12 cellular contexts compared by ENCODE assay signal in genomic region chr3:46942481-46943236, GRCh38. TPM values are rescaled to one million over a fixed set of nuclear protein-coding genes. Genes with fewer than 3 reads are reported as not detected.
A peak's percentile ranks its signal among the peaks of the same experiment; 100 is the strongest.
DNase-seq lines count a peak whose midpoint lies in the region; ATAC-seq and TF ChIP-seq lines count a peak whose summit lies in the region.
"Had no signal": no experiment of that assay in that cellular context is flagged by ENCODE, and none has a peak within 500 bp of the region (broad histone marks: within the 10 kb centered on the region; RNA-seq: fewer than 3 reads in every experiment).

No MANE protein-coding gene starts in this region.

- H3K4me1 ChIP-seq in Caco-2 (peaks cover 81% of the 10 kb centered on the region), right cardiac atrium (ENCODE audit: control insufficient read depth, insufficient read depth, low read length) (peaks cover 50% of the 10 kb centered on the region), parathyroid adenoma (peaks cover 79% of the 10 kb centered on the region)

- H3K4me1 Mint-ChIP-seq in Caco-2 (ENCODE audit: low read depth, unreplicated experiment): peaks cover 80% of the 10 kb centered on the region
- H3K4me1 Mint-ChIP-seq in activated T-helper 17 cell treated with anti-CD3 and anti-CD28 coated beads, Interleukin-2, amount 50 U/mL, for 72 hours: peaks cover 59% of the 10 kb centered on the region

- no peaks in the 10 kb centered on the region for H3K27me3 Mint-ChIP-seq in Caco-2 (ENCODE audit: insufficient read depth, unreplicated experiment)
- H3K27me3 Mint-ChIP-seq in activated T-helper 17 cell treated with anti-CD3 and anti-CD28 coated beads, Interleukin-2, amount 50 U/mL, for 72 hours: no peaks in the 10 kb centered on the region

- no peak for DNase-seq in Caco-2
- peak in 1 of 3 donors; percentile 33 for DNase-seq in right cardiac atrium
- no peak for DNase-seq in midbrain (lab: John Stamatoyannopoulos, UW)
- DNase-seq in SHP77 (lab: John Stamatoyannopoulos, UW): no peak
- no peak for DNase-seq in activated T-cell treated with anti-CD3 and anti-CD28 coated beads, Interleukin-2, amount 50 U/mL, for 48 hours
- no peak for DNase-seq in DMS 273 treated with DMSO at 0.1 percent for 48 hours (lab: John Stamatoyannopoulos, UW)
- DNase-seq: central memory CD4-positive, alpha-beta T cell; foreskin fibroblast; NCI-H774; stimulated activated naive CD4-positive, alpha-beta T cell had no signal

- H3K79me2 ChIP-seq in parathyroid adenoma: peaks cover 42% of the 10 kb centered on the region

- H3K27me3 ChIP-seq in Caco-2 (replicated peaks; ENCODE audit: control insufficient read depth, insufficient read depth, low read length) (no peaks in the 10 kb centered on the region), right cardiac atrium (ENCODE audit: control insufficient read depth, insufficient read depth) (no peaks in the 10 kb centered on the region), parathyroid adenoma (ENCODE audit: control insufficient read depth, insufficient read depth, low read length) (no peaks in the 10 kb centered on the region)

- H3K36me3 ChIP-seq in Caco-2 (ENCODE audit: control insufficient read depth, insufficient read depth, low read length): peaks cover 7% of the 10 kb centered on the region
- H3K36me3 ChIP-seq in parathyroid adenoma (ENCODE audit: control insufficient read depth, insufficient read depth, low read length): no peaks in the 10 kb centered on the region

- H3K4me3 Mint-ChIP-seq in Caco-2 (ENCODE audit: unreplicated experiment): peak overlapping the region; percentile 52
- H3K4me3 Mint-ChIP-seq in activated T-helper 17 cell treated with anti-CD3 and anti-CD28 coated beads, Interleukin-2, amount 50 U/mL, for 72 hours: peak overlapping the region; percentile 25

- H3K9me3 ChIP-seq in Caco-2 (no peaks in the 10 kb centered on the region), right cardiac atrium (ENCODE audit: control insufficient read depth, low read length) (no peaks in the 10 kb centered on the region), parathyroid adenoma (ENCODE audit: control insufficient read depth, low read length) (no peaks in the 10 kb centered on the region)

- H3K9ac ChIP-seq in parathyroid adenoma: no peak overlapping the region

- BruUV-seq in Caco-2 (replicated peaks; lab: Mats Ljungman, UMichigan): no TSS peak

- CTCF ChIA-PET in Caco-2 (lab: Charles Lee): interaction anchor here (0.5 to 2.5 kb wide), 4 partner anchors 7 to 429 kb away, joined by 3 to 19 read pairs (median 4); no protein-coding TSS in a partner anchor

- intact Hi-C loops in Caco-2 (cut with micrococcal nuclease; ENCODE audit: unreplicated experiment): loop anchor here (1.0 to 5.0 kb wide), 3 partner anchors 7 to 55 kb away; partner anchors contain the start of gene NBEAL2
- intact Hi-C loops in right cardiac atrium (cut with DNase I): no loop called here

- H3K9me3 Mint-ChIP-seq in Caco-2 (ENCODE audit: unreplicated experiment): no peaks in the 10 kb centered on the region
- no peaks in the 10 kb centered on the region for H3K9me3 Mint-ChIP-seq in activated T-helper 17 cell treated with anti-CD3 and anti-CD28 coated beads, Interleukin-2, amount 50 U/mL, for 72 hours

- H3K4me2 ChIP-seq in parathyroid adenoma (ENCODE audit: low read length): no peak overlapping the region

- H3K27ac ChIP-seq in right cardiac atrium (ENCODE audit: low read length) (peak overlapping the region; percentile 81), parathyroid adenoma (peak overlapping the region; percentile 78)

- WGBS in right cardiac atrium: 84% methylated on average over 12 of the region's 12 CpGs

- no peak overlapping the region for H2AFZ ChIP-seq in parathyroid adenoma

- H3K27ac Mint-ChIP-seq in Caco-2 (ENCODE audit: unreplicated experiment): peak overlapping the region; percentile 95
- H3K27ac Mint-ChIP-seq in activated T-helper 17 cell treated with anti-CD3 and anti-CD28 coated beads, Interleukin-2, amount 50 U/mL, for 72 hours: peak overlapping the region; percentile 82

- TF ChIP-seq CTCF in Caco-2 (IDR thresholded peaks at IDR 0.05; ENCODE audit: insufficient read depth in 1 of 2, low read depth in 1 of 2, low read length in 1 of 2, severe bottlenecking in 1 of 2, unreplicated experiment in 1 of 2) (no peak), parathyroid adenoma (IDR thresholded peaks at IDR 0.05) (no peak)

- POLR2A ChIA-PET in Caco-2 (lab: Charles Lee): interaction anchor here (1.4 kb wide), 1 partner anchor 34 kb away, joined by 6 read pairs; the partner anchor contains the start of gene CCDC12

- ATAC-seq in activated T-helper 17 cell treated with anti-CD3 and anti-CD28 coated beads, Interleukin-2, amount 50 U/mL, for 72 hours (replicated peaks): no peak
- ATAC-seq in right cardiac atrium: no peak

- peaks cover 80% of the 10 kb centered on the region for H3K36me3 Mint-ChIP-seq in Caco-2 (ENCODE audit: insufficient read depth, unreplicated experiment)
- peaks cover 86% of the 10 kb centered on the region for H3K36me3 Mint-ChIP-seq in activated T-helper 17 cell treated with anti-CD3 and anti-CD28 coated beads, Interleukin-2, amount 50 U/mL, for 72 hours (ENCODE audit: low read depth)

- H3K4me3 ChIP-seq in Caco-2 (ENCODE audit: low read depth, low read length) (no peak overlapping the region; the same call in 1 of the 2 replicates), right cardiac atrium (ENCODE audit: low read length) (no peak overlapping the region), parathyroid adenoma (ENCODE audit: low read depth, low read length) (no peak overlapping the region)

RNA-seq across cellular contexts. Expression of gene CCDC12, which starts 33.9 kb away (rescaled TPM):
- total RNA-seq in Caco-2 (2022) (52.7 and 60.8 TPM in 2 replicates), right cardiac atrium (10 to 100 TPM; 31.2 to 37.7 (median 34.2) TPM)
- 10 to 100 TPM; 46.9 to 59.8 TPM for total RNA-seq in activated T-helper 17 cell treated with anti-CD3 and anti-CD28 coated beads, Interleukin-2, amount 50 U/mL, for 72 hours
- 58.0 TPM for polyA plus RNA-seq in right cardiac atrium

RNA-seq across cellular contexts. Expression of gene NBEAL2, which starts 36.8 kb away (rescaled TPM):
- total RNA-seq in Caco-2 (2022): 62.4 and 76.9 TPM in 2 replicates
- 100 to 1,000 TPM; 140 to 169 TPM for total RNA-seq in activated T-helper 17 cell treated with anti-CD3 and anti-CD28 coated beads, Interleukin-2, amount 50 U/mL, for 72 hours
- total RNA-seq in right cardiac atrium: 10 to 100 TPM; 15.9 to 20.1 (median 17.3) TPM
- 13.7 TPM for polyA plus RNA-seq in right cardiac atrium
